In the genomic region with DNA sequence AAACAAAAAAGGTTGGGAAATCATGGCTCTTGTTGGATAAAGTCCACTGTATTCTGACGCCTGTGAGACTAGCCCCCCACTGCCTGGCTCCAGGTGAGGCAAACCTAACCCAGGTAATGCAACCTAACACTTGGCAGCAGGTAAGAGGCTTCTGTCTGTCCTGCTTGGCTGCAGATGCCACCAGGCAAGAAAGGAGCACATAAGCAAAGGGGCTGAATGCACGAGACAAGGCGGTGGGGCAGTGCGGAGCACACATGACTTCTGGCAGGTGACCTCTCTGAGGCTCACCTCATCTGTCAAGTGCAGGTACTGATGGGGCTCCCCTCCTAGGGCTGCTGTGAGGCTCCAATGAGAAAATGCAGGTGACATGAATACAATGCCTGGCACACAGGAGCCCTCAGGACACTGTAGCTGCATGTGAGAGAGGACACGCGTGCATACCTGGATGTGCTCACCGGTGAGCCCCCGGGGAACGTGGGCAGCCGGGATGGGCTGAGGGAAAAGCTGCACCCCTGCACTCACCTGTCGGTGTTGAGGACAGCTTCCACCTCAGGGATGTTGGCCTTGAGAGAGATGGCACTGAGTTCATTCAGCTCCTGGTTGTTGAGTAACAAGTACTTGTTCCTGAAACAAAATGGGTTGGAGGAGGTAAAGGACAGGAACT, we compare ENCODE assay signal across 25 cellular contexts. TPM values are rescaled to one million over a fixed set of nuclear protein-coding genes. Genes with fewer than 3 reads are reported as not detected.
DNase-seq lines count a peak whose midpoint lies in the region; ATAC-seq and TF ChIP-seq lines count a peak whose summit lies in the region.
"Had no signal": no experiment of that assay in that cellular context is flagged by ENCODE, and none has a peak within 500 bp of the region (broad histone marks: within the 10 kb centered on the region; RNA-seq: fewer than 3 reads in every experiment).

No MANE protein-coding gene starts in this region.

- H3K4ac ChIP-seq in H9 (ENCODE audit: low read depth, low read length) (no peak overlapping the region), neuronal stem cell (ENCODE audit: low read length) (no peak overlapping the region)

- H3K4me3 Mint-ChIP-seq in activated CD8-positive, alpha-beta memory T cell treated with anti-CD3 and anti-CD28 coated beads, Interleukin-2, amount 10 ng/mL, durations not matched to agents 7 days and 5 days: no peak overlapping the region
- no peak overlapping the region for H3K4me3 Mint-ChIP-seq in H9
- H3K4me3 Mint-ChIP-seq in endodermal cell: no peak overlapping the region
- no peak overlapping the region for H3K4me3 Mint-ChIP-seq in glutamatergic neuron (ENCODE audit: unreplicated experiment)
- H3K4me3 Mint-ChIP-seq: activated T-cell treated with anti-CD3 and anti-CD28 coated beads, Interleukin-2, amount 50 U/mL, for 4 hours; dendritic cell treated with granulocyte-macrophage colony-stimulating factor and Interleukin-4, amounts not matched to agents 40 ng/mL and 50 ng/mL, for 4 days; immature natural killer cell had no signal

- H3K27me3 Mint-ChIP-seq in activated CD8-positive, alpha-beta memory T cell treated with anti-CD3 and anti-CD28 coated beads, Interleukin-2, amount 10 ng/mL, durations not matched to agents 7 days and 5 days: no peaks in the 10 kb centered on the region
- H3K27me3 Mint-ChIP-seq in H9 (ENCODE audit: low read depth): no peaks in the 10 kb centered on the region
- no peaks in the 10 kb centered on the region for H3K27me3 Mint-ChIP-seq in endodermal cell (ENCODE audit: insufficient read depth)
- H3K27me3 Mint-ChIP-seq in glutamatergic neuron (ENCODE audit: unreplicated experiment): peaks cover 9% of the 10 kb centered on the region
- H3K27me3 Mint-ChIP-seq: dendritic cell treated with granulocyte-macrophage colony-stimulating factor and Interleukin-4, amounts not matched to agents 40 ng/mL and 50 ng/mL, for 4 days had no signal

- H2BK12ac ChIP-seq in H9 (ENCODE audit: insufficient read length, low read depth, low read length) (no peak overlapping the region), neuronal stem cell (ENCODE audit: low read length) (no peak overlapping the region)

- peak overlapping the region; percentile 42 for H3K27ac Mint-ChIP-seq in activated CD8-positive, alpha-beta memory T cell treated with anti-CD3 and anti-CD28 coated beads, Interleukin-2, amount 10 ng/mL, durations not matched to agents 7 days and 5 days
- H3K27ac Mint-ChIP-seq in H9: no peak overlapping the region
- no peak overlapping the region for H3K27ac Mint-ChIP-seq in endodermal cell
- no peak overlapping the region for H3K27ac Mint-ChIP-seq in glutamatergic neuron (ENCODE audit: unreplicated experiment)

- H3K4me2 ChIP-seq in H9 (ENCODE audit: insufficient read depth, insufficient read length, low read length): no peak overlapping the region
- no peak overlapping the region for H3K4me2 ChIP-seq in neuronal stem cell (ENCODE audit: insufficient read depth, low read length, poor library complexity, severe bottlenecking)
- H3K4me2 ChIP-seq: hepatocyte, SK-N-SH had no signal

- no peak overlapping the region for H4K91ac ChIP-seq in H9 (ENCODE audit: insufficient read length, low read depth, low read length)
- H4K91ac ChIP-seq in neuronal stem cell (ENCODE audit: low read depth, low read length, poor library complexity): no peak overlapping the region

- TF ChIP-seq POLR2A in vagina (IDR thresholded peaks at IDR 0.05): no peak

- H3K27ac ChIP-seq in H9 (ENCODE audit: insufficient read length, low read depth, low read length) (no peak overlapping the region), endodermal cell (ENCODE audit: low read depth, low read length) (no peak overlapping the region), neuronal stem cell (replicated peaks; ENCODE audit: low read length) (no peak overlapping the region), vagina (no peak overlapping the region)
- H3K27ac ChIP-seq: hepatocyte had no signal

- H2BK5ac ChIP-seq in H9 (ENCODE audit: insufficient read length, low read length) (no peak overlapping the region), neuronal stem cell (ENCODE audit: low read length) (no peak overlapping the region)

- H3T11ph ChIP-seq in H9 (ENCODE audit: low read length): no peak overlapping the region

- no peaks in the 10 kb centered on the region for H3K9me3 Mint-ChIP-seq in activated CD8-positive, alpha-beta memory T cell treated with anti-CD3 and anti-CD28 coated beads, Interleukin-2, amount 10 ng/mL, durations not matched to agents 7 days and 5 days (ENCODE audit: low read depth)
- H3K9me3 Mint-ChIP-seq in H9 (no peaks in the 10 kb centered on the region), endodermal cell (no peaks in the 10 kb centered on the region), glutamatergic neuron (ENCODE audit: unreplicated experiment) (peaks cover 3% of the 10 kb centered on the region)
- H3K9me3 Mint-ChIP-seq: activated T-cell treated with anti-CD3 and anti-CD28 coated beads, Interleukin-2, amount 50 U/mL, for 4 hours; dendritic cell treated with granulocyte-macrophage colony-stimulating factor and Interleukin-4, amounts not matched to agents 40 ng/mL and 50 ng/mL, for 4 days; immature natural killer cell had no signal

- H3K79me1 ChIP-seq in H9 (ENCODE audit: insufficient read depth, low read depth, low read length, poor library complexity, severe bottlenecking): no peaks in the 10 kb centered on the region
- peaks cover 4% of the 10 kb centered on the region for H3K79me1 ChIP-seq in neuronal stem cell (ENCODE audit: low read depth, low read length)

- H2BK20ac ChIP-seq in H9 (ENCODE audit: low read depth, low read length, poor library complexity, severe bottlenecking): no peak overlapping the region

- no peaks in the 10 kb centered on the region for H3K79me2 ChIP-seq in H9 (ENCODE audit: insufficient read depth, low read length)
- H3K79me2 ChIP-seq: hepatocyte had no signal

- no peaks in the 10 kb centered on the region for H3K23me2 ChIP-seq in H9 (ENCODE audit: insufficient read length, low read depth, low read length, poor library complexity, severe bottlenecking)

- WGBS in H9 (ENCODE audit: extremely low coverage, insufficient read length, low lambda C conversion rate): no CpG with 5 or more reads among the region's 11 CpGs
- WGBS in endodermal cell (ENCODE audit: insufficient coverage in 1 of 2, insufficient read length in 1 of 2), 2 experiments: 93 to 99% methylated on average over 8 to 11 of the region's 11 CpGs
- no CpG with 5 or more reads among the region's 11 CpGs for WGBS in neuronal stem cell (ENCODE audit: extremely low coverage in 2 of 2, insufficient read length in 2 of 2, insufficient replicate concordance in 1 of 2), 2 donors

- no peak for DNase-seq in activated CD8-positive, alpha-beta memory T cell treated with anti-CD3 and anti-CD28 coated beads, Interleukin-2, amount 10 ng/mL, durations not matched to agents 7 days and 5 days
- no peak for DNase-seq in activated CD8-positive, alpha-beta memory T cell treated with anti-CD3 and anti-CD28 coated beads, Interleukin-2, amount 50 U/mL, for 4 hours
- DNase-seq in H9 (peak; percentile 15), endodermal cell (peak; percentile 16), neuronal stem cell (ENCODE audit: low spot score) (no peak), glutamatergic neuron (no peak), vagina (ENCODE audit: extremely low spot score in 2 of 2) (no peak), GM10266 (ENCODE audit: extremely low spot score) (no peak)
- DNase-seq: activated CD4-positive, alpha-beta T cell treated with anti-CD3 and anti-CD28 coated beads, Interleukin-2, amount 50 U/mL, for 1 hour; activated T-cell treated with anti-CD3 and anti-CD28 coated beads, Interleukin-2, amount 50 U/mL, for 4 hours; BE2C; COR-L47; DND-41; immature natural killer cell; Karpas-422; MV-4-11; NCI-H1694 treated with DMSO at 0.1 percent for 48 hours; NCI-H526 treated with DMSO at 0.1 percent for 48 hours; occipital lobe; SK-N-SH had no signal

- intact Hi-C loops in vagina (cut with DNase I): no loop called here

- peaks cover 10% of the 10 kb centered on the region for H3K4me1 Mint-ChIP-seq in activated CD8-positive, alpha-beta memory T cell treated with anti-CD3 and anti-CD28 coated beads, Interleukin-2, amount 10 ng/mL, durations not matched to agents 7 days and 5 days
- H3K4me1 Mint-ChIP-seq in H9: peaks cover 0 to 4% of the 10 kb centered on the region in 2 experiments; a peak in 1 of 4 replicates
- no peaks in the 10 kb centered on the region for H3K4me1 Mint-ChIP-seq in endodermal cell
- peaks cover 6% of the 10 kb centered on the region for H3K4me1 Mint-ChIP-seq in glutamatergic neuron (ENCODE audit: low read depth, unreplicated experiment)

- no peak overlapping the region for H3K14ac ChIP-seq in H9 (ENCODE audit: insufficient read depth, low read length)
- no peak overlapping the region for H3K14ac ChIP-seq in neuronal stem cell (ENCODE audit: low read length)

- H4K5ac ChIP-seq in H9 (ENCODE audit: insufficient read length, low read depth, low read length): no peak overlapping the region

- no peak overlapping the region for H3K23ac ChIP-seq in H9 (ENCODE audit: insufficient read length, low read depth, low read length)
- H3K23ac ChIP-seq in neuronal stem cell (ENCODE audit: low read depth, low read length, poor library complexity): no peak overlapping the region

- H3K4me3 ChIP-seq in endodermal cell (ENCODE audit: low read length): no peak overlapping the region
- H3K4me3 ChIP-seq in neuronal stem cell (ENCODE audit: low read length in 2 of 2): no peak overlapping the region
- H3K4me3 ChIP-seq in vagina: no peak overlapping the region
- H3K4me3 ChIP-seq: breast epithelium, hepatocyte had no signal

- ATAC-seq in activated CD8-positive, alpha-beta memory T cell treated with anti-CD3 and anti-CD28 coated beads, Interleukin-2, amount 10 ng/mL, durations not matched to agents 7 days and 5 days: no peak
- ATAC-seq: activated T-cell treated with anti-CD3 and anti-CD28 coated beads, Interleukin-2, amount 50 U/mL, for 4 hours had no signal

- CTCF ChIA-PET in activated CD8-positive, alpha-beta memory T cell treated with anti-CD3 and anti-CD28 coated beads, Interleukin-2, amount 10 ng/mL, durations not matched to agents 7 days and 5 days (lab: Charles Lee): no interaction called here

- H3K9me3 ChIP-seq in H9 (ENCODE audit: control insufficient read depth, low read depth, low read length) (no peaks in the 10 kb centered on the region), endodermal cell (ENCODE audit: control insufficient read depth, low read length) (no peaks in the 10 kb centered on the region), neuronal stem cell (replicated peaks in 1 of 2; ENCODE audit: control insufficient read depth in 2 of 2, insufficient read depth in 1 of 2, low read depth in 1 of 2, low read length in 2 of 2) (no peaks in the 10 kb centered on the region), vagina (no peaks in the 10 kb centered on the region)
- H3K9me3 ChIP-seq: BE2C, breast epithelium, SK-N-SH had no signal

- peaks cover 88% of the 10 kb centered on the region for H3K36me3 ChIP-seq in endodermal cell (ENCODE audit: control insufficient read depth, insufficient read depth, low read length)
- H3K36me3 ChIP-seq in neuronal stem cell (replicated peaks in 1 of 2; ENCODE audit: control insufficient read depth in 2 of 2, insufficient read depth in 2 of 2, low read length in 2 of 2): peaks cover 68 to 97% of the 10 kb centered on the region in 2 donors
- peaks cover 0 to 89% of the 10 kb centered on the region in 2 donors for H3K36me3 ChIP-seq in vagina

- H4K20me1 ChIP-seq in H9 (ENCODE audit: control insufficient read depth, insufficient read depth, insufficient read length): no peaks in the 10 kb centered on the region

- peaks cover 29% of the 10 kb centered on the region for H3K36me3 Mint-ChIP-seq in activated CD8-positive, alpha-beta memory T cell treated with anti-CD3 and anti-CD28 coated beads, Interleukin-2, amount 10 ng/mL, durations not matched to agents 7 days and 5 days
- H3K36me3 Mint-ChIP-seq in H9 (ENCODE audit: insufficient read depth in 1 of 3, low read depth in 3 of 3): peaks cover 43 to 99% (median 90%) of the 10 kb centered on the region in 3 experiments
- H3K36me3 Mint-ChIP-seq in endodermal cell (ENCODE audit: low read depth): peaks cover 92% of the 10 kb centered on the region
- no peaks in the 10 kb centered on the region for H3K36me3 Mint-ChIP-seq in glutamatergic neuron (ENCODE audit: unreplicated experiment)

- H2AFZ ChIP-seq in H9 (ENCODE audit: low read length) (no peak overlapping the region), neuronal stem cell (ENCODE audit: low read length) (no peak overlapping the region)
- H2AFZ ChIP-seq: hepatocyte had no signal

- H2BK15ac ChIP-seq in H9 (ENCODE audit: low read depth, low read length): no peak overlapping the region
- no peak overlapping the region for H2BK15ac ChIP-seq in neuronal stem cell (ENCODE audit: low read length)

- H3K27me3 ChIP-seq in H9 (ENCODE audit: insufficient read depth, low read length): no peaks in the 10 kb centered on the region
- H3K27me3 ChIP-seq in endodermal cell (ENCODE audit: control insufficient read depth, insufficient read depth, low read length, poor library complexity, severe bottlenecking): no peaks in the 10 kb centered on the region
- no peaks in the 10 kb centered on the region for H3K27me3 ChIP-seq in neuronal stem cell (ENCODE audit: control insufficient read depth in 3 of 3, insufficient read depth in 3 of 3, low read depth in 1 of 3, low read length in 3 of 3)
- no peaks in the 10 kb centered on the region for H3K27me3 ChIP-seq in vagina
- H3K27me3 ChIP-seq: BE2C, breast epithelium, hepatocyte had no signal

- H3K56ac ChIP-seq in H9 (ENCODE audit: insufficient read length, low read depth, low read length): no peak overlapping the region

- H3K4me1 ChIP-seq in H9 (ENCODE audit: insufficient read depth, low read length) (no peaks in the 10 kb centered on the region), endodermal cell (ENCODE audit: control insufficient read depth, insufficient read depth, low read length) (no peaks in the 10 kb centered on the region), neuronal stem cell (ENCODE audit: control insufficient read depth in 2 of 2, insufficient read depth in 1 of 2, low read depth in 1 of 2, low read length in 2 of 2) (no peaks in the 10 kb centered on the region), vagina (peaks cover 15% of the 10 kb centered on the region)
- H3K4me1 ChIP-seq: breast epithelium had no signal

- no peak overlapping the region for H3K9ac ChIP-seq in H9 (ENCODE audit: extremely low read depth, insufficient read length, low read length)
- no peak overlapping the region for H3K9ac ChIP-seq in endodermal cell (ENCODE audit: extremely low read depth, low read length, poor library complexity, severe bottlenecking)
- peak overlapping the region; percentile 30 for H3K9ac ChIP-seq in neuronal stem cell (ENCODE audit: low read depth, low read length, poor library complexity)
- H3K9ac ChIP-seq: SK-N-SH had no signal

- H3K18ac ChIP-seq in H9 (ENCODE audit: insufficient read length, low read depth, low read length) (no peak overlapping the region), neuronal stem cell (ENCODE audit: low read length) (no peak overlapping the region)

- H4K8ac ChIP-seq in H9 (replicated peaks; ENCODE audit: insufficient read length, low read depth, low read length) (no peak overlapping the region), neuronal stem cell (ENCODE audit: low read depth, low read length) (no peak overlapping the region)

- no peak for TF ChIP-seq CTCF in H9 (conservative IDR thresholded peaks at IDR 0.05)
- TF ChIP-seq CTCF in endodermal cell (conservative IDR thresholded peaks at IDR 0.05): no peak
- TF ChIP-seq CTCF in glutamatergic neuron (IDR thresholded peaks at IDR 0.05; ENCODE audit: partially characterized antibody, unreplicated experiment): no peak
- no peak for TF ChIP-seq CTCF in vagina (IDR thresholded peaks at IDR 0.05)
- no peak for TF ChIP-seq CTCF in GM10266 (IDR thresholded peaks at IDR 0.05; ENCODE audit: control insufficient read depth, insufficient read depth, low read depth, missing control alignments)

- H2BK120ac ChIP-seq in H9 (ENCODE audit: low read depth, low read length, poor library complexity, severe bottlenecking) (no peak overlapping the region), neuronal stem cell (ENCODE audit: low read depth, low read length) (no peak overlapping the region)

- H2AK5ac ChIP-seq in H9 (ENCODE audit: insufficient read length, low read length) (no peak overlapping the region), neuronal stem cell (ENCODE audit: low read depth, low read length) (no peak overlapping the region)

RNA-seq across cellular contexts. Expression of a gene that starts 54.1 kb away (rescaled TPM):
- under 1 TPM; 0.16 to 0.26 TPM for total RNA-seq in activated CD8-positive, alpha-beta memory T cell treated with anti-CD3 and anti-CD28 coated beads, Interleukin-2, amount 10 ng/mL, durations not matched to agents 7 days and 5 days
- total RNA-seq in H9 (2021) (0.22 and 0.42 TPM in 2 replicates), endodermal cell (under 1 TPM; 0.37 to 0.49 TPM), glutamatergic neuron (ENCODE audit: unreplicated experiment) (1.5 TPM), vagina (under 0.01 TPM)
- 0.78 TPM for polyA plus RNA-seq in endodermal cell (2013, experiment 1 of 2)
- 0.62 TPM for polyA plus RNA-seq in endodermal cell (2013, experiment 2 of 2)
- 0.35 TPM for polyA plus RNA-seq in neuronal stem cell (2013, experiment 1 of 2)
- 0.42 TPM for polyA plus RNA-seq in neuronal stem cell (2013, experiment 2 of 2)
- total RNA-seq: endothelial cell of umbilical vein, RPMI7951 had no signal
- polyA plus RNA-seq: immature natural killer cell had no signal

RNA-seq across cellular contexts. Expression of a gene that starts 54.2 kb away (rescaled TPM):
- total RNA-seq in activated CD8-positive, alpha-beta memory T cell treated with anti-CD3 and anti-CD28 coated beads, Interleukin-2, amount 10 ng/mL, durations not matched to agents 7 days and 5 days: 10 to 100 TPM; 59.4 to 64.6 TPM
- total RNA-seq in H9 (2021): 48.5 and 53.0 TPM in 2 replicates
- total RNA-seq in endodermal cell: 10 to 100 TPM; 60.8 to 71.3 TPM
- 43.8 TPM for polyA plus RNA-seq in endodermal cell (2013, experiment 1 of 2)
- 41.5 TPM for polyA plus RNA-seq in endodermal cell (2013, experiment 2 of 2)
- polyA plus RNA-seq in neuronal stem cell (2013, experiment 1 of 2): 37.0 TPM
- polyA plus RNA-seq in neuronal stem cell (2013, experiment 2 of 2): 37.4 TPM
- 28.2 TPM for total RNA-seq in glutamatergic neuron (ENCODE audit: unreplicated experiment)
- total RNA-seq in vagina: 47.9 TPM

Comparison
In these comparisons a context has a peak if more than half of its experiments do, and no peak if none do; other contexts are left out.
1. DNase-seq: peak in H9 (single experiment) and endodermal cell (single experiment); none in activated CD8-positive, alpha-beta memory T cell treated with anti-CD3 and anti-CD28 coated beads, Interleukin-2, amount 10 ng/mL, durations not matched to agents 7 days and 5 days (single experiment), activated CD8-positive, alpha-beta memory T cell treated with anti-CD3 and anti-CD28 coated beads, Interleukin-2, amount 50 U/mL, for 4 hours (single experiment), neuronal stem cell (single experiment), glutamatergic neuron (single experiment), vagina (0 of 2) and GM10266 (single experiment).